ENCODE assay signal across 34 cellular contexts in genomic region chr4:14833053-14833452, GRCh38.
"Had no signal": no experiment of that assay in that cellular context is flagged by ENCODE, and none has a peak within 500 bp of the region (broad histone marks: within the 10 kb centered on the region; RNA-seq: fewer than 3 reads in every experiment).

No MANE protein-coding gene starts in this region.

- DNase-seq: Karpas-422, Kasumi-1, MG63, MM.1S, MV-4-11, NCI-H1048, NCI-H1092, NCI-H1092 treated with DMSO at 0.1 percent for 48 hours, NCI-H1105, NCI-H1105 treated with DMSO at 0.1 percent for 48 hours, NCI-H1417, NCI-H1417 treated with DMSO at 0.1 percent for 48 hours, NCI-H1436, NCI-H1436 treated with DMSO at 0.1 percent for 48 hours, NCI-H146, NCI-H1694, NCI-H1694 treated with DMSO at 0.1 percent for 48 hours, NCI-H187, NCI-H187 treated with DMSO at 0.1 percent for 48 hours, NCI-H1930, NCI-H2029, NCI-H2029 treated with DMSO at 0.1 percent for 48 hours, NCI-H2081, NCI-H2081 treated with DMSO at 0.1 percent for 48 hours, NCI-H2107, NCI-H2171, NCI-H2171 treated with DMSO at 0.1 percent for 48 hours, NCI-H2227 treated with DMSO at 0.1 percent for 48 hours, NCI-H226, NCI-H345, NCI-H446, NCI-H446 treated with DMSO at 0.1 percent for 48 hours, NCI-H510A had no signal

- H3K36me3 ChIP-seq: MG63 had no signal

- H3K27me3 ChIP-seq: MG63 had no signal

- H3K9ac ChIP-seq: KMS-11 had no signal

- H3K9me3 ChIP-seq: MG63 had no signal

- H3K4me2 ChIP-seq: KMS-11 had no signal

- H3K4me3 ChIP-seq: MG63 had no signal

- H3K27ac ChIP-seq: KMS-11 had no signal
